1 cellular context compared by ENCODE assay signal in genomic region chr13:98873377-98874028, GRCh38.
TF ChIP-seq lines count a peak whose summit lies in the region.

No MANE protein-coding gene starts in this region.

TF ChIP-seq in H1, 55 proteins besides CTCF, POLR2A, EP300 and RAD21 (continued from another document):
- TF ChIP-seq SRF (IDR thresholded peaks at IDR 0.05; ENCODE audit: low read depth, low read length) (peak; percentile 52; the same call in 1 of the 2 replicates), YY1 (IDR thresholded peaks at IDR 0.05; ENCODE audit: low read depth, low read length) (peak; percentile 61; the same call in 1 of the 2 replicates), MAFK (IDR thresholded peaks at IDR 0.05; ENCODE audit: low read depth, low read length) (no peak), SP1 (IDR thresholded peaks at IDR 0.05; ENCODE audit: low read depth, low read length) (no peak), GTF2F1 (IDR thresholded peaks at IDR 0.05; ENCODE audit: borderline replicate concordance, low read depth, low read length) (no peak), RXRA (IDR thresholded peaks at IDR 0.05; ENCODE audit: insufficient read depth, low read depth, low read length) (no peak)
